ENCODE assay signal across 24 cellular contexts in genomic region chr3:39343760-39344159, GRCh38. TPM values are rescaled to one million over a fixed set of nuclear protein-coding genes. Genes with fewer than 3 reads are reported as not detected.
"Had no signal": no experiment of that assay in that cellular context is flagged by ENCODE, and none has a peak within 500 bp of the region (broad histone marks: within the 10 kb centered on the region; RNA-seq: fewer than 3 reads in every experiment).

No MANE protein-coding gene starts in this region.

- DNase-seq: IMR-90, Karpas-422, KG1, MG63, NCI-H1092, NCI-H1105 treated with DMSO at 0.1 percent for 48 hours, NCI-H1417 treated with DMSO at 0.1 percent for 48 hours, NCI-H146, NCI-H1694 treated with DMSO at 0.1 percent for 48 hours, NCI-H1930, NCI-H2081, NCI-H2171, NCI-H226, NCI-H446, NCI-H510A, NCI-H524 treated with DMSO at 0.1 percent for 48 hours, NCI-H69, NCI-H774, RPMI8226, SHP77, SK-N-SH had no signal

- H3K9me3 ChIP-seq: MG63, SK-N-SH had no signal

- ATAC-seq: HepG2 had no signal

- H3K4me3 ChIP-seq: MG63 had no signal

- H3K36me3 ChIP-seq: MG63 had no signal

- H3K27me3 ChIP-seq: MG63 had no signal

RNA-seq across cellular contexts. Expression of gene CCR8, which starts 14.3 kb away (rescaled TPM):
- total RNA-seq: HepG2, HT1080, IMR-90, SK-MEL-5 had no signal
